In genomic region chr2:120596990-120597594, GRCh38 we compare ENCODE assay signal across 8 cellular contexts.
DNase-seq lines count a peak whose midpoint lies in the region; ATAC-seq and TF ChIP-seq lines count a peak whose summit lies in the region.

No MANE protein-coding gene starts in this region.

- H3K4me1 ChIP-seq in ectodermal cell (ENCODE audit: control insufficient read depth, insufficient read depth, low read length), result peaks cover 22% of the 10 kb centered on the region
- H3K4me1 ChIP-seq in tibial artery, result peaks cover 8 to 34% (median 17%) of the 10 kb centered on the region in 4 donors

- H3K27me3 ChIP-seq in ectodermal cell (ENCODE audit: control insufficient read depth, insufficient read depth, low read length, poor library complexity, severe bottlenecking), result peaks cover 9% of the 10 kb centered on the region
- H3K27me3 ChIP-seq in tibial artery, result no peaks in the 10 kb centered on the region
- H3K27me3 ChIP-seq in WERI-Rb-1 (ENCODE audit: insufficient read depth, low read depth, severe bottlenecking), result no peaks in the 10 kb centered on the region

- no peak overlapping the region for H3K4me3 ChIP-seq in ectodermal cell (ENCODE audit: insufficient read depth, low read depth, low read length)
- no peak overlapping the region for H3K4me3 ChIP-seq in tibial artery
- no peak overlapping the region for H3K4me3 ChIP-seq in WERI-Rb-1 (ENCODE audit: low read depth, low read length)

- peak; percentile 20 for DNase-seq in NCI-H69 (lab: John Stamatoyannopoulos, UW)
- DNase-seq in medulla oblongata (ENCODE audit: extremely low spot score), result peak; percentile 79
- peak; percentile 87 for DNase-seq in tibial artery
- no peak for DNase-seq in WERI-Rb-1
- DNase-seq in NCI-H748 (lab: John Stamatoyannopoulos, UW; ENCODE audit: unreplicated experiment), result no peak
- no peak for DNase-seq in NCI-H2107 treated with DMSO at 0.1 percent for 48 hours (lab: John Stamatoyannopoulos, UW; ENCODE audit: unreplicated experiment)

- intact Hi-C loops in tibial artery (cut with DNase I; ENCODE audit: low total_unique reads), result no loop called here

- H3K36me3 ChIP-seq in ectodermal cell (ENCODE audit: control insufficient read depth, insufficient read depth, low read length) (no peaks in the 10 kb centered on the region), tibial artery (no peaks in the 10 kb centered on the region), WERI-Rb-1 (no peaks in the 10 kb centered on the region)

- no peaks in the 10 kb centered on the region for H3K9me3 ChIP-seq in ectodermal cell (ENCODE audit: control insufficient read depth, low read length)
- H3K9me3 ChIP-seq in tibial artery, result no peaks in the 10 kb centered on the region
- H3K9me3 ChIP-seq in WERI-Rb-1 (ENCODE audit: severe bottlenecking), result no peaks in the 10 kb centered on the region

- peak overlapping the region; percentile 60 for H3K27ac ChIP-seq in ectodermal cell (ENCODE audit: insufficient read depth, low read depth, low read length, poor library complexity, severe bottlenecking)
- peak overlapping the region in 1 of 2 donors; percentile 34 for H3K27ac ChIP-seq in tibial artery
- no peak overlapping the region for H3K27ac ChIP-seq in WERI-Rb-1

- no peak for ATAC-seq in GM19351 (IDR thresholded peaks at IDR 0.05; ENCODE audit: unreplicated experiment)

- WGBS in ectodermal cell, 2 experiments, result 61 to 62% methylated on average over 12 of the region's 12 CpGs

- no peak for TF ChIP-seq CTCF in tibial artery (IDR thresholded peaks at IDR 0.05)
- TF ChIP-seq CTCF in WERI-Rb-1 (IDR thresholded peaks at IDR 0.05; ENCODE audit: low read depth, low read length), result no peak

Comparison
In these comparisons a context has a peak if more than half of its experiments do, and no peak if none do; other contexts are left out.
1. DNase-seq: peak in NCI-H69 (single experiment), medulla oblongata (single experiment) and tibial artery (2 of 2); none in WERI-Rb-1 (single experiment), NCI-H748 (single experiment) and NCI-H2107 treated with DMSO at 0.1 percent for 48 hours (single experiment).